Comparison of ENCODE assay signal across 8 cellular contexts in the genomic region with DNA sequence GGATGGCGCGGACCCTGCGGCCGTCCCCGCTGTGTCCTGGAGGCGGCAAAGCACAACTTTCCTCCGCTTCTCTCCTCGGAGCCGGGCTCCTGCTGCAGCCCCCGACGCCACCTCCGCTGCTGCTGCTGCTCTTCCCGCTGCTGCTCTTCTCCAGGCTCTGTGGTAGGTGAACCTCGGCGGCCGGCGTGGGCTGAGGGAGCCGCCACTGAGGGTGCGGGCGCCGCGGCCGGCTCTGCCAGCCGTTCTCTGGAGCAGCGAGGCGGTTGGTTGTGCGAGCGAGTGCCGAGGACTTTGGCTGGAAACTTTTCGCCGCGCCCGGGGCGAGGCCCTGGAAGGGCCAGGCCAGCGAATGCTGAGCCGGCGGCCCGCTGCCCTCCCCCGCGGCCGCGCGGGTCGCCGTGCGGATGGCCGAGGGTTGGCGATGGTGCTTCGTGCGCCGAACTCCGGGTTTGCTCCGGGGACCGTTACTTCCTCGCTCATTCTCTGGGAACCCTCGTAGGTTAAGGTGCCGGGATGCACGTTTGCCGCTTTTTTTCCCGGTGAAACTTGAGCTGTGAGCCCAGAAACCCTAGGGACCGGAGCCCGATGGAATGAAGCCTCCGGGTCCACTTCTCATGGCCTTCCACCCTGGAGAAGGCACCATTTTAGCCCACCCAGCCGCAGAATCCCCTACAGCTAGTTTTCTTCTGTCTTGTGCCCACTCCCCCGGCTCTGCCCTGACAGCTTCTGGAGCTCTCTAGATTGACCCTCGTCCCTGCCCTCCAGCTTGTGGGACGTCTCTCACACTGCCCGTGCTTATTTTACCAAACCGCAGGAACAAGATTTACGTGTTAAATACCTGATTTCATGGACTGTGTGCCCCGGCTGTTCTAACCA. TPM values are rescaled to one million over a fixed set of nuclear protein-coding genes. Genes with fewer than 3 reads are reported as not detected.
DNase-seq lines count a peak whose midpoint lies in the region; ATAC-seq and TF ChIP-seq lines count a peak whose summit lies in the region.

No MANE protein-coding gene starts in this region.

- H3K9me3 ChIP-seq in AG04450 (ENCODE audit: control insufficient read depth, insufficient read depth, low read length) (no peaks in the 10 kb centered on the region), esophagus muscularis mucosa (no peaks in the 10 kb centered on the region)
- H3K9me3 ChIP-seq in naive thymus-derived CD4-positive, alpha-beta T cell (ENCODE audit: control insufficient read depth in 2 of 3, low read length in 3 of 3), result no peaks in the 10 kb centered on the region

- H3K27me3 Mint-ChIP-seq in naive thymus-derived CD4-positive, alpha-beta T cell, result peaks cover 31 to 66% (median 36%) of the 10 kb centered on the region in 5 donors
- H3K27me3 Mint-ChIP-seq in type B pancreatic cell, result no peaks in the 10 kb centered on the region

- ATAC-seq in GM19372 (IDR thresholded peaks at IDR 0.05; ENCODE audit: low read depth, unreplicated experiment), result peak; percentile 36
- peak; percentile 14 for ATAC-seq in HG03521 (IDR thresholded peaks at IDR 0.05; ENCODE audit: unreplicated experiment)
- ATAC-seq in naive thymus-derived CD4-positive, alpha-beta T cell, result peak; percentile 24

- no peaks in the 10 kb centered on the region for H3K36me3 ChIP-seq in esophagus muscularis mucosa
- no peaks in the 10 kb centered on the region for H3K36me3 ChIP-seq in naive thymus-derived CD4-positive, alpha-beta T cell (ENCODE audit: control insufficient read depth in 2 of 3, insufficient read depth in 3 of 3, low read length in 3 of 3)

- TF ChIP-seq POLR2A in esophagus muscularis mucosa (IDR thresholded peaks at IDR 0.05; ENCODE audit: low read depth), result no peak

- no peaks in the 10 kb centered on the region for H3K9me3 Mint-ChIP-seq in naive thymus-derived CD4-positive, alpha-beta T cell
- H3K9me3 Mint-ChIP-seq in type B pancreatic cell, result no peaks in the 10 kb centered on the region

- POLR2A ChIA-PET in AG04450 (lab: Yijun Ruan, JAX), result interaction anchor here (2.5 kb wide), 1 partner anchor 258 kb away, joined by 11 read pairs; no protein-coding TSS in a partner anchor
- POLR2A ChIA-PET in naive thymus-derived CD4-positive, alpha-beta T cell (lab: Charles Lee), result no interaction called here

- CTCF ChIA-PET in AG04450 (lab: Charles Lee), result no interaction called here
- CTCF ChIA-PET in naive thymus-derived CD4-positive, alpha-beta T cell (lab: Charles Lee), result interaction anchor here (0.5 to 0.6 kb wide), 2 partner anchors 892 to 902 kb away, joined by 3 read pairs; no protein-coding TSS in a partner anchor

- peak overlapping the region; percentile 88 to 98 (median 92) for H3K4me3 Mint-ChIP-seq in naive thymus-derived CD4-positive, alpha-beta T cell
- peak overlapping the region; percentile 89 for H3K4me3 Mint-ChIP-seq in type B pancreatic cell

- DNase-seq in AG04450 (ENCODE audit: low read depth, low spot score) (no peak), esophagus muscularis mucosa (ENCODE audit: extremely low spot score) (no peak), type B pancreatic cell (ENCODE audit: extremely low spot score, unreplicated experiment) (peak; percentile 75), DMS79 treated with DMSO at 0.1 percent for 48 hours (lab: John Stamatoyannopoulos, UW) (no peak)
- peak; percentile 27 to 47 for DNase-seq in activated CD4-positive, alpha-beta T cell treated with anti-CD3 and anti-CD28 coated beads, Interleukin-2, amount 50 U/mL, for 48 hours
- DNase-seq in naive thymus-derived CD4-positive, alpha-beta T cell, result peak in 6 of 9 donors; percentile 15 to 44 (median 24)

- peak overlapping the region; percentile 44 to 87 (median 70) for H3K27ac Mint-ChIP-seq in naive thymus-derived CD4-positive, alpha-beta T cell
- peak overlapping the region; percentile 56 for H3K27ac Mint-ChIP-seq in type B pancreatic cell

- H3K27ac ChIP-seq in AG04450 (ENCODE audit: low read depth, low read length), result peak overlapping the region; percentile 22
- H3K27ac ChIP-seq in esophagus muscularis mucosa (replicated peaks in 1 of 4), result peak overlapping the region; percentile 93 to 97 (median 95)
- no peak overlapping the region for H3K27ac ChIP-seq in naive thymus-derived CD4-positive, alpha-beta T cell (ENCODE audit: low read depth, low read length)

- intact Hi-C loops in esophagus muscularis mucosa (cut with DNase I), result no loop called here
- intact Hi-C loops in naive thymus-derived CD4-positive, alpha-beta T cell (cut with micrococcal nuclease), result loop anchor here (5.0 to 10.0 kb wide), 7 partner anchors 180 to 1490 kb away; a partner anchor contains a TSS

- peaks cover 24 to 34% (median 26%) of the 10 kb centered on the region in 7 donors for H3K4me1 Mint-ChIP-seq in naive thymus-derived CD4-positive, alpha-beta T cell
- peaks cover 36% of the 10 kb centered on the region for H3K4me1 Mint-ChIP-seq in type B pancreatic cell (ENCODE audit: unreplicated experiment)

- peaks cover 16 to 46% (median 39%) of the 10 kb centered on the region in 4 donors for H3K4me1 ChIP-seq in esophagus muscularis mucosa
- peaks cover 9% of the 10 kb centered on the region in 2 donors for H3K4me1 ChIP-seq in naive thymus-derived CD4-positive, alpha-beta T cell (ENCODE audit: control insufficient read depth in 2 of 2, insufficient read depth in 2 of 2, low read length in 2 of 2)

- no peaks in the 10 kb centered on the region for H3K36me3 Mint-ChIP-seq in naive thymus-derived CD4-positive, alpha-beta T cell
- no peaks in the 10 kb centered on the region for H3K36me3 Mint-ChIP-seq in type B pancreatic cell

- H3K4me3 ChIP-seq in AG04450 (ENCODE audit: low read depth, low read length), result peak overlapping the region; percentile 93
- H3K4me3 ChIP-seq in esophagus muscularis mucosa, result peak overlapping the region; percentile 68 to 93 (median 80)
- peak overlapping the region; percentile 76 for H3K4me3 ChIP-seq in naive thymus-derived CD4-positive, alpha-beta T cell (ENCODE audit: low read length)

- TF ChIP-seq EP300 in esophagus muscularis mucosa (IDR thresholded peaks at IDR 0.05), result no peak

- H3K27me3 ChIP-seq in AG04450 (ENCODE audit: control insufficient read depth, insufficient read depth, low read length) (no peaks in the 10 kb centered on the region), esophagus muscularis mucosa (no peaks in the 10 kb centered on the region)
- H3K27me3 ChIP-seq in naive thymus-derived CD4-positive, alpha-beta T cell (ENCODE audit: control insufficient read depth in 2 of 2, insufficient read depth in 2 of 2, low read length in 2 of 2), result peaks cover 0 to 6% of the 10 kb centered on the region in 2 donors

- under 1% methylated on average over 44 of the region's 71 CpGs for WGBS in esophagus muscularis mucosa

- TF ChIP-seq CTCF in AG04450 (IDR thresholded peaks at IDR 0.05; ENCODE audit: low read depth, low read length) (no peak), esophagus muscularis mucosa (IDR thresholded peaks at IDR 0.05) (no peak), type B pancreatic cell (conservative IDR thresholded peaks at IDR 0.05) (no peak)

RNA-seq across cellular contexts. Expression of a gene that starts 0.6 kb away (rescaled TPM):
- polyA plus RNA-seq in AG04450 (2011; rRNA removed), result 71.9 and 98.3 TPM in 2 replicates
- polyA minus RNA-seq in AG04450 (2011; rRNA and poly(A)+ RNA removed), result 74.8 and 123 TPM in 2 replicates
- total RNA-seq in esophagus muscularis mucosa (10 to 100 TPM; 24.9 to 30.1 (median 26.7) TPM), type B pancreatic cell (ENCODE audit: low replicate concordance) (56.1 and 57.3 TPM in 2 replicates)
- total RNA-seq in naive thymus-derived CD4-positive, alpha-beta T cell, result 1 to 10 TPM; 2.4 to 7.2 (median 4.6) TPM
- polyA plus RNA-seq in naive thymus-derived CD4-positive, alpha-beta T cell, result under 1 TPM; 0.66 to 0.98 TPM

Comparison
In these comparisons a context has a peak if more than half of its experiments do, and no peak if none do; other contexts are left out.
1. DNase-seq: peak in activated CD4-positive, alpha-beta T cell treated with anti-CD3 and anti-CD28 coated beads, Interleukin-2, amount 50 U/mL, for 48 hours (2 of 2), naive thymus-derived CD4-positive, alpha-beta T cell (6 of 9) and type B pancreatic cell (single experiment); none in AG04450 (single experiment), esophagus muscularis mucosa (single experiment) and DMS79 treated with DMSO at 0.1 percent for 48 hours (single experiment).
2. Peak in every context shown above with its lines, with median percentiles within 50 percentile points of each other: H3K4me3 ChIP-seq and ATAC-seq.